In the genomic region with DNA sequence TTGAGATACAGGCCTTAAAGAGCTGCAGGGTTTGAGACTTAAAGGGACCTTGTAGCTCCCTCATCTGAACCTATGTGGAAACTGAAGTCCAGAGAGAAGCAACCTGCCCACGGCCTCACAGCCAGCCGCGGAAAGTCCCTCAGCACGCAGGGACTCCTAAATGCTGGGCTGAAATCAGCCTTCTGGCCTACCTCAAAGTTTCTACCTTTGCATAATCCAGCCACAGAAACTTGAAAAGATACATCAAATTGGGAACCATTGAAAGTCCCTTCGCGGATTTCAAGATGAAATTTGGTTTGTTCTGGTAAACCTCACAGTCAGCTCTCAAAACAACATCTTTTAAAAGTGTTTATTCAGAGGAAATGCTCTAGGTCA, we compare ENCODE assay signal across 11 cellular contexts.
DNase-seq lines count a peak whose midpoint lies in the region; ATAC-seq and TF ChIP-seq lines count a peak whose summit lies in the region.
"Had no signal": no experiment of that assay in that cellular context is flagged by ENCODE, and none has a peak within 500 bp of the region (broad histone marks: within the 10 kb centered on the region; RNA-seq: fewer than 3 reads in every experiment).

No MANE protein-coding gene starts in this region.

- no peaks in the 10 kb centered on the region for H3K36me3 ChIP-seq in KMS-11 (ENCODE audit: insufficient read depth)
- peaks cover 16% of the 10 kb centered on the region; the same call in 1 of the 2 replicates for H3K36me3 ChIP-seq in GM23338 (ENCODE audit: insufficient read depth)
- H3K36me3 ChIP-seq: SJSA1 had no signal

- H3K4me1 Mint-ChIP-seq in GM23338, result no peaks in the 10 kb centered on the region; the same call in 2 of the 3 replicates

- H4K20me1 ChIP-seq in KMS-11 (ENCODE audit: insufficient read depth), result peaks cover 6% of the 10 kb centered on the region; the same call in 1 of the 2 replicates
- no peaks in the 10 kb centered on the region for H4K20me1 ChIP-seq in GM23338 (replicated peaks; ENCODE audit: insufficient read depth)

- H2AFZ ChIP-seq in KMS-11 (ENCODE audit: low read depth) (no peak overlapping the region), GM23338 (no peak overlapping the region)

- ATAC-seq in HG02642 (IDR thresholded peaks at IDR 0.05; ENCODE audit: poor library complexity, unreplicated experiment) (peak; percentile 89), GM23338 (no peak)

- TF ChIP-seq CTCF in KMS-11 (conservative IDR thresholded peaks at IDR 0.05; ENCODE audit: low read depth, low read length), result no peak
- TF ChIP-seq CTCF in GM23338 (conservative IDR thresholded peaks at IDR 0.05; ENCODE audit: low read depth in 2 of 2), result no peak

- H3K4me2 ChIP-seq in KMS-11 (peak overlapping the region; percentile 76; the same call in 1 of the 2 replicates), GM23338 (no peak overlapping the region)

- no peaks in the 10 kb centered on the region for H3F3A ChIP-seq in GM23338 (replicated peaks; ENCODE audit: low read depth)

- H3K27me3 Mint-ChIP-seq in GM23338 (ENCODE audit: insufficient read depth, low read depth, poor library complexity), result no peaks in the 10 kb centered on the region

- H3K27ac ChIP-seq in KMS-11 (peak overlapping the region; percentile 26; the same call in 1 of the 2 replicates), GM23338 (ENCODE audit: low read depth) (no peak overlapping the region)
- H3K27ac ChIP-seq: SJSA1 had no signal

- H3K4me1 ChIP-seq in KMS-11 (ENCODE audit: low read depth, poor library complexity, severe bottlenecking) (peaks cover 21% of the 10 kb centered on the region), GM23338 (ENCODE audit: insufficient read depth) (no peaks in the 10 kb centered on the region)
- H3K4me1 ChIP-seq: SJSA1 had no signal

- no peak overlapping the region for H3K27ac Mint-ChIP-seq in GM23338

- H3K36me3 Mint-ChIP-seq in GM23338 (ENCODE audit: low read depth), result no peaks in the 10 kb centered on the region; the same call in 2 of the 3 replicates

- peak in 2 of 3 experiments; percentile 7 to 36 for DNase-seq in activated CD8-positive, alpha-beta memory T cell treated with anti-CD3 and anti-CD28 coated beads for 48 hours (ENCODE audit: low read depth in 2 of 3, low spot score in 2 of 3)
- no peak for DNase-seq in activated CD8-positive, alpha-beta memory T cell treated with anti-CD3 and anti-CD28 coated beads, Interleukin-2, amount 50 U/mL, for 48 hours
- DNase-seq in stimulated activated CD8-positive, alpha-beta memory T cell treated with anti-CD3 and anti-CD28 coated beads, Interleukin-4, amount 100 ng/mL, for 48 hours, result peak; percentile 62
- DNase-seq in HuH-7 (ENCODE audit: low spot score) (no peak), cerebellum (ENCODE audit: low spot score) (no peak), GM23338 (ENCODE audit: low spot score) (no peak)
- DNase-seq: ACHN, mesenchymal stem cell had no signal

- H3K9me2 ChIP-seq in GM23338 (ENCODE audit: insufficient read depth), result no peaks in the 10 kb centered on the region; the same call in 1 of the 2 replicates

- H3K4me3 ChIP-seq in KMS-11 (IDR thresholded peaks at IDR 0.05; ENCODE audit: insufficient read depth, low read depth, low read length) (no peak overlapping the region), GM23338 (no peak overlapping the region)
- H3K4me3 ChIP-seq: SJSA1 had no signal

- peaks cover 4% of the 10 kb centered on the region; the same call in 2 of the 3 replicates for H3K9me3 Mint-ChIP-seq in GM23338

- H3K79me2 ChIP-seq in KMS-11 (ENCODE audit: insufficient read depth, low read depth) (no peaks in the 10 kb centered on the region), GM23338 (replicated peaks; ENCODE audit: insufficient read depth) (no peaks in the 10 kb centered on the region)

- H3K9ac ChIP-seq in KMS-11, result no peak overlapping the region

- H3K27me3 ChIP-seq in KMS-11 (ENCODE audit: insufficient read depth, low read depth) (peaks cover 14% of the 10 kb centered on the region; the same call in 1 of the 2 replicates), GM23338 (ENCODE audit: insufficient read depth) (no peaks in the 10 kb centered on the region)
- H3K27me3 ChIP-seq: SJSA1 had no signal

- no peak overlapping the region for H3K4me3 Mint-ChIP-seq in GM23338

TF ChIP-seq in GM23338, 12 proteins besides CTCF, POLR2A, EP300 and RAD21:
- TF ChIP-seq NANOG (IDR thresholded peaks at IDR 0.05; ENCODE audit: borderline replicate concordance), result no peak
- TF ChIP-seq ETS1 (IDR thresholded peaks at IDR 0.05), result no peak
- TF ChIP-seq, protein P1, sequence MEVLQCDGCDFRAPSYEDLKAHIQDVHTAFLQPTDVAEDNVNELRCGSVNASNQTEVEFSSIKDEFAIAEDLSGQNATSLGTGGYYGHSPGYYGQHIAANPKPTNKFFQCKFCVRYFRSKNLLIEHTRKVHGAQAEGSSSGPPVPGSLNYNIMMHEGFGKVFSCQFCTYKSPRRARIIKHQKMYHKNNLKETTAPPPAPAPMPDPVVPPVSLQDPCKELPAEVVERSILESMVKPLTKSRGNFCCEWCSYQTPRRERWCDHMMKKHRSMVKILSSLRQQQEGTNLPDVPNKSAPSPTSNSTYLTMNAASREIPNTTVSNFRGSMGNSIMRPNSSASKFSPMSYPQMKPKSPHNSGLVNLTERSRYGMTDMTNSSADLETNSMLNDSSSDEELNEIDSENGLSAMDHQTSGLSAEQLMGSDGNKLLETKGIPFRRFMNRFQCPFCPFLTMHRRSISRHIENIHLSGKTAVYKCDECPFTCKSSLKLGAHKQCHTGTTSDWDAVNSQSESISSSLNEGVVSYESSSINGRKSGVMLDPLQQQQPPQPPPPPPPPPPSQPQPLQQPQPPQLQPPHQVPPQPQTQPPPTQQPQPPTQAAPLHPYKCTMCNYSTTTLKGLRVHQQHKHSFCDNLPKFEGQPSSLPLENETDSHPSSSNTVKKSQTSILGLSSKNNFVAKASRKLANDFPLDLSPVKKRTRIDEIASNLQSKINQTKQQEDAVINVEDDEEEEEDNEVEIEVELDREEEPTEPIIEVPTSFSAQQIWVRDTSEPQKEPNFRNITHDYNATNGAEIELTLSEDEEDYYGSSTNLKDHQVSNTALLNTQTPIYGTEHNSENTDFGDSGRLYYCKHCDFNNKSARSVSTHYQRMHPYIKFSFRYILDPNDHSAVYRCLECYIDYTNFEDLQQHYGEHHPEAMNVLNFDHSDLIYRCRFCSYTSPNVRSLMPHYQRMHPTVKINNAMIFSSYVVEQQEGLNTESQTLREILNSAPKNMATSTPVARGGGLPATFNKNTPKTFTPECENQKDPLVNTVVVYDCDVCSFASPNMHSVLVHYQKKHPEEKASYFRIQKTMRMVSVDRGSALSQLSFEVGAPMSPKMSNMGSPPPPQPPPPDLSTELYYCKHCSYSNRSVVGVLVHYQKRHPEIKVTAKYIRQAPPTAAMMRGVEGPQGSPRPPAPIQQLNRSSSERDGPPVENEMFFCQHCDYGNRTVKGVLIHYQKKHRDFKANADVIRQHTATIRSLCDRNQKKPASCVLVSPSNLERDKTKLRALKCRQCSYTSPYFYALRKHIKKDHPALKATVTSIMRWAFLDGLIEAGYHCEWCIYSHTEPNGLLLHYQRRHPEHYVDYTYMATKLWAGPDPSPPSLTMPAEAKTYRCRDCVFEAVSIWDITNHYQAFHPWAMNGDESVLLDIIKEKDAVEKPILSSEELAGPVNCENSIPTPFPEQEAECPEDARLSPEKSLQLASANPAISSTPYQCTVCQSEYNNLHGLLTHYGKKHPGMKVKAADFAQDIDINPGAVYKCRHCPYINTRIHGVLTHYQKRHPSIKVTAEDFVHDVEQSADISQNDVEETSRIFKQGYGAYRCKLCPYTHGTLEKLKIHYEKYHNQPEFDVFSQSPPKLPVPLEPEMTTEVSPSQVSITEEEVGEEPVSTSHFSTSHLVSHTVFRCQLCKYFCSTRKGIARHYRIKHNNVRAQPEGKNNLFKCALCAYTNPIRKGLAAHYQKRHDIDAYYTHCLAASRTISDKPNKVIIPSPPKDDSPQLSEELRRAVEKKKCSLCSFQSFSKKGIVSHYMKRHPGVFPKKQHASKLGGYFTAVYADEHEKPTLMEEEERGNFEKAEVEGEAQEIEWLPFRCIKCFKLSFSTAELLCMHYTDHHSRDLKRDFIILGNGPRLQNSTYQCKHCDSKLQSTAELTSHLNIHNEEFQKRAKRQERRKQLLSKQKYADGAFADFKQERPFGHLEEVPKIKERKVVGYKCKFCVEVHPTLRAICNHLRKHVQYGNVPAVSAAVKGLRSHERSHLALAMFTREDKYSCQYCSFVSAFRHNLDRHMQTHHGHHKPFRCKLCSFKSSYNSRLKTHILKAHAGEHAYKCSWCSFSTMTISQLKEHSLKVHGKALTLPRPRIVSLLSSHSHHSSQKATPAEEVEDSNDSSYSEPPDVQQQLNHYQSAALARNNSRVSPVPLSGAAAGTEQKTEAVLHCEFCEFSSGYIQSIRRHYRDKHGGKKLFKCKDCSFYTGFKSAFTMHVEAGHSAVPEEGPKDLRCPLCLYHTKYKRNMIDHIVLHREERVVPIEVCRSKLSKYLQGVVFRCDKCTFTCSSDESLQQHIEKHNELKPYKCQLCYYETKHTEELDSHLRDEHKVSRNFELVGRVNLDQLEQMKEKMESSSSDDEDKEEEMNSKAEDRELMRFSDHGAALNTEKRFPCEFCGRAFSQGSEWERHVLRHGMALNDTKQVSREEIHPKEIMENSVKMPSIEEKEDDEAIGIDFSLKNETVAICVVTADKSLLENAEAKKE (CRISPR knock-in tag; IDR thresholded peaks at IDR 0.05), result no peak
- TF ChIP-seq JUNB (IDR thresholded peaks at IDR 0.05; ENCODE audit: unreplicated experiment), result no peak
- no peak for TF ChIP-seq EZH2 (IDR thresholded peaks at IDR 0.05; ENCODE audit: low read depth, unreplicated experiment)
- TF ChIP-seq POLR2AphosphoS5 (IDR thresholded peaks at IDR 0.05; ENCODE audit: low read depth), result no peak

Comparison
In these comparisons a context has a peak if more than half of its experiments do, and no peak if none do; other contexts are left out.
1. DNase-seq: peak in activated CD8-positive, alpha-beta memory T cell treated with anti-CD3 and anti-CD28 coated beads for 48 hours (2 of 3) and stimulated activated CD8-positive, alpha-beta memory T cell treated with anti-CD3 and anti-CD28 coated beads, Interleukin-4, amount 100 ng/mL, for 48 hours (single experiment); none in activated CD8-positive, alpha-beta memory T cell treated with anti-CD3 and anti-CD28 coated beads, Interleukin-2, amount 50 U/mL, for 48 hours (single experiment), HuH-7 (single experiment), cerebellum (single experiment) and GM23338 (single experiment).